Comparison of ENCODE assay signal across 28 cellular contexts in the genomic region with DNA sequence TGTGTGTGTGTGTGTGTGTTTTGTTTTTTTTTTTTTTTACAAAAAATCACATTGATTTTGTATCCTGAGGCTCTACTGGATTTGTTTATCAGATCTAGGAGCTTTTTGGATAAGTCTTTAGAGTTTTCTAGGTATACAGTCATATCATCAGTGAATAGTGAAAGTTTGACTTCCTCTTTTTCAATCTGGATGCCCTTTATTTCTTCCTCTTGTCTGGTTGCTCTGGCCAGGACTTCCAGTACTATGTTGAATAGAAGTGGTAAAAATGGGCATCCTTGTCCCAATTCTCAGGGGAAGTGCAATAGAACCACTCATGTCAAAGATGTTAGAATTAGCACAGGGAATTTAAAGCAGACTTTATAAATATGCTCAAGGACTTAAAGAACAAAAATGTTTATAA.
"Had no signal": no experiment of that assay in that cellular context is flagged by ENCODE, and none has a peak within 500 bp of the region (broad histone marks: within the 10 kb centered on the region; RNA-seq: fewer than 3 reads in every experiment).

No MANE protein-coding gene starts in this region.

- H3K9me3 ChIP-seq: body of pancreas, left lung, lower lobe of right lung, mucosa of descending colon, neutrophil, right lobe of liver, uterus had no signal

- H3K9me3 Mint-ChIP-seq: activated naive CD4-positive, alpha-beta T cell treated with anti-CD3 and anti-CD28 coated beads, Interleukin-2, amount 50 U/mL, for 72 hours; activated T-cell treated with anti-CD3 and anti-CD28 coated beads, Interleukin-2, amount 50 U/mL, for 72 hours; nephron progenitor cell; stimulated activated naive CD8-positive, alpha-beta T cell treated with anti-CD3 and anti-CD28 coated beads, Interleukin-15, amount 100 ng/mL, for 72 hours; type B pancreatic cell had no signal

- H3K27ac ChIP-seq: body of pancreas, epithelial cell of prostate, left lung, lower lobe of right lung, neutrophil, right lobe of liver, skin epidermis, uterus had no signal

- H3K36me3 ChIP-seq: left lung, lower lobe of right lung, neutrophil, right lobe of liver, uterus had no signal

- H3K4me3 ChIP-seq: body of pancreas, left lung, lower lobe of right lung, mucosa of descending colon, right lobe of liver, skin epidermis, uterus had no signal

- H3K4me1 Mint-ChIP-seq: activated CD4-positive, alpha-beta T cell treated with anti-CD3 and anti-CD28 coated beads for 36 hours; nephron progenitor cell; stimulated activated naive CD8-positive, alpha-beta T cell treated with anti-CD3 and anti-CD28 coated beads, Interleukin-15, amount 100 ng/mL, for 72 hours had no signal

- H3K27me3 ChIP-seq: body of pancreas, uterus had no signal

- DNase-seq: activated CD4-positive, alpha-beta T cell treated with anti-CD3 and anti-CD28 coated beads for 36 hours; activated naive CD4-positive, alpha-beta T cell; activated T-cell treated with anti-CD3 and anti-CD28 coated beads for 4 hours; activated T-cell treated with anti-CD3 and anti-CD28 coated beads, Interleukin-2, amount 50 U/mL, for 72 hours; body of pancreas; effector CD8-positive, alpha-beta T cell; left lung; lower lobe of right lung; mesendoderm; mucosa of descending colon; nephron progenitor cell; right lobe of liver; stimulated activated CD4-positive, alpha-beta T cell treated with anti-CD3 and anti-CD28 coated beads, Interleukin-12 subunit alpha, Interleukin-12 subunit beta, amount 100 ng/mL, for 4 hours; stimulated activated CD4-positive, alpha-beta T cell treated with anti-CD3 and anti-CD28 coated beads, Interleukin-4, amount 100 ng/mL, for 1 hour; stimulated activated naive CD8-positive, alpha-beta T cell treated with anti-CD3 and anti-CD28 coated beads, Interleukin-15, amount 100 ng/mL, for 72 hours; substantia nigra; uterus had no signal

- ATAC-seq: activated CD4-positive, alpha-beta T cell treated with anti-CD3 and anti-CD28 coated beads for 36 hours; activated naive CD4-positive, alpha-beta T cell treated with anti-CD3 and anti-CD28 coated beads, Interleukin-2, amount 50 U/mL, for 72 hours; activated T-cell treated with anti-CD3 and anti-CD28 coated beads, Interleukin-2, amount 50 U/mL, for 72 hours; body of pancreas; left lung; lower lobe of right lung; mucosa of descending colon; right lobe of liver; stimulated activated naive CD8-positive, alpha-beta T cell treated with anti-CD3 and anti-CD28 coated beads, Interleukin-15, amount 100 ng/mL, for 72 hours had no signal

- H3K36me3 Mint-ChIP-seq: activated naive CD4-positive, alpha-beta T cell treated with anti-CD3 and anti-CD28 coated beads, Interleukin-2, amount 50 U/mL, for 72 hours; type B pancreatic cell had no signal

- H3K4me1 ChIP-seq: body of pancreas, left lung, lower lobe of right lung, right lobe of liver, uterus had no signal

- FAIRE-seq: colon, endometrium, frontal cortex, islet of Langerhans, TTC549 had no signal

- H3K27ac Mint-ChIP-seq: activated CD4-positive, alpha-beta T cell treated with anti-CD3 and anti-CD28 coated beads for 36 hours; activated naive CD4-positive, alpha-beta T cell treated with anti-CD3 and anti-CD28 coated beads, Interleukin-2, amount 50 U/mL, for 72 hours; activated T-cell treated with anti-CD3 and anti-CD28 coated beads, Interleukin-2, amount 50 U/mL, for 72 hours; nephron progenitor cell; progenitor cell of endocrine pancreas; stimulated activated naive CD8-positive, alpha-beta T cell treated with anti-CD3 and anti-CD28 coated beads, Interleukin-15, amount 100 ng/mL, for 72 hours; type B pancreatic cell had no signal

- H3K4me3 Mint-ChIP-seq: activated CD4-positive, alpha-beta T cell treated with anti-CD3 and anti-CD28 coated beads for 36 hours; activated T-cell treated with anti-CD3 and anti-CD28 coated beads, Interleukin-2, amount 50 U/mL, for 72 hours; nephron progenitor cell; stimulated activated naive CD8-positive, alpha-beta T cell treated with anti-CD3 and anti-CD28 coated beads, Interleukin-15, amount 100 ng/mL, for 72 hours; type B pancreatic cell had no signal
